ENCODE assay signal across 19 cellular contexts in genomic region chr16:27359615-27360014, GRCh38. TPM values are rescaled to one million over a fixed set of nuclear protein-coding genes. Genes with fewer than 3 reads are reported as not detected.
"Had no signal": no experiment of that assay in that cellular context is flagged by ENCODE, and none has a peak within 500 bp of the region (broad histone marks: within the 10 kb centered on the region; RNA-seq: fewer than 3 reads in every experiment).

No MANE protein-coding gene starts in this region.

- H3K4me2 ChIP-seq: SK-N-SH had no signal

- H3K4me1 ChIP-seq: SJCRH30 had no signal

- H3K27ac ChIP-seq: brain microvascular endothelial cell, cardiac muscle cell, Peyer's patch, SJCRH30 had no signal

- H3K27me3 Mint-ChIP-seq: activated CD4-positive, alpha-beta T cell treated with anti-CD3 and anti-CD28 coated beads, Interleukin-2, amount 10 ng/mL, durations not matched to agents 24 days and 14 days had no signal

- H3K9me3 ChIP-seq: Peyer's patch, SJCRH30, SK-N-SH had no signal

- H3K4me3 ChIP-seq: cardiac muscle cell, Peyer's patch, SJCRH30 had no signal

- H3K4me3 Mint-ChIP-seq: activated CD4-positive, alpha-beta T cell treated with anti-CD3 and anti-CD28 coated beads, Interleukin-2, amount 10 ng/mL, durations not matched to agents 24 days and 14 days had no signal

- H3K27me3 ChIP-seq: brain microvascular endothelial cell, cardiac muscle cell, Peyer's patch, SJCRH30 had no signal

- H3K9ac ChIP-seq: SK-N-SH had no signal

- DNase-seq: activated CD4-positive, alpha-beta T cell treated with anti-CD3 and anti-CD28 coated beads for 1 hour; activated CD4-positive, alpha-beta T cell treated with anti-CD3 and anti-CD28 coated beads, Interleukin-2, amount 10 ng/mL, durations not matched to agents 24 days and 14 days; activated CD4-positive, alpha-beta T cell treated with anti-CD3 and anti-CD28 coated beads, Interleukin-2, amount 50 U/mL, for 48 hours; activated effector memory CD4-positive, alpha-beta T cell treated with anti-CD3 and anti-CD28 coated beads, Interleukin-2, amount 50 U/mL, for 16 hours; activated naive CD4-positive, alpha-beta T cell treated with anti-CD3 and anti-CD28 coated beads, Interleukin-2, amount 50 U/mL, for 16 hours; brain microvascular endothelial cell; Karpas-422; MM.1S; NCI-H1105; NCI-H1436; NCI-H1694 treated with DMSO at 0.1 percent for 48 hours; NCI-H2029 treated with DMSO at 0.1 percent for 48 hours; NCI-H69; NK-92 treated with Interleukin-12 subunit alpha and Interleukin-12 subunit beta, amount 100 ng/mL, for 24 hours; Peyer's patch; Right ventricle myocardium superior; SJCRH30; SK-N-SH had no signal

RNA-seq across cellular contexts. Expression of gene IL21R, which starts 42.4 kb away (rescaled TPM):
- total RNA-seq: cardiac muscle cell had no signal
- polyA plus RNA-seq: cardiac muscle cell had no signal
